ENCODE assay signal across 12 cellular contexts in the genomic region with DNA sequence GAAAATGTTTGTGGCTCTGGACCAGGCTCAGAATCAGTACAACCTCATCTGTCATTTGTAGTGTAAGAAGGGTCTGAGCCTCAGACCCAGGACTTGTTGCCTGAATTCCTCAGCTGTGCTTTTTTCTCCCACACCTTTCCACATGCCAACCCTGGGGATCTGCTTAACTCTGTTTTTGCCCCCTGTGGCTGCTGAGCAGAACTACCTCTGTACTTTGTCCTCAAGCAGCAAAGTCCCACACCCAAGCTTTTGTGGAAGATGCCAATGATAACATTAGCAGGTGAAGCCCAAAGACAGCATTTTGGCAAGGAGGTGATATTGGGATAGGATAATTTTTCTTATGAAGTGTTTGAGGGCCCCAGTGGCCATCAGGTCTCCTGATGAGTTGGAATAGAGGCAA. TPM values are rescaled to one million over a fixed set of nuclear protein-coding genes. Genes with fewer than 3 reads are reported as not detected.
DNase-seq lines count a peak whose midpoint lies in the region; ATAC-seq and TF ChIP-seq lines count a peak whose summit lies in the region.
"Had no signal": no experiment of that assay in that cellular context is flagged by ENCODE, and none has a peak within 500 bp of the region (broad histone marks: within the 10 kb centered on the region; RNA-seq: fewer than 3 reads in every experiment).

No MANE protein-coding gene starts in this region.

- H3K9me3 Mint-ChIP-seq in naive thymus-derived CD4-positive, alpha-beta T cell = peaks cover 0 to 5% (median 0%) of the 10 kb centered on the region in 11 donors

- H3K4me2 ChIP-seq in SK-N-SH (no peak overlapping the region), smooth muscle cell (no peak overlapping the region)

- POLR2A ChIA-PET in SK-N-SH (lab: Yijun Ruan, JAX) = no interaction called here
- POLR2A ChIA-PET in naive thymus-derived CD4-positive, alpha-beta T cell (lab: Charles Lee) = no interaction called here

- TF ChIP-seq RAD21 in SK-N-SH (IDR thresholded peaks at IDR 0.05; ENCODE audit: low read length) = no peak

- H3K36me3 ChIP-seq in SK-N-SH (replicated peaks in 1 of 2; ENCODE audit: control insufficient read depth in 1 of 2, insufficient read depth in 2 of 2, low read length in 1 of 2) (no peaks in the 10 kb centered on the region), smooth muscle cell (ENCODE audit: low read depth) (no peaks in the 10 kb centered on the region)
- H3K36me3 ChIP-seq in naive thymus-derived CD4-positive, alpha-beta T cell (ENCODE audit: control insufficient read depth in 2 of 3, insufficient read depth in 3 of 3, low read length in 3 of 3) = no peaks in the 10 kb centered on the region

- no peaks in the 10 kb centered on the region for H3K36me3 Mint-ChIP-seq in naive thymus-derived CD4-positive, alpha-beta T cell
- H3K36me3 Mint-ChIP-seq: naive thymus-derived CD8-positive, alpha-beta T cell had no signal

- DNase-seq in GM19240 (ENCODE audit: insufficient read length, low spot score) = peak; percentile 1
- DNase-seq in SK-N-SH = no peak
- DNase-seq in iPS DF 4.7 (ENCODE audit: extremely low read depth, low spot score) = peak; percentile 14
- DNase-seq in smooth muscle cell (lab: John Stamatoyannopoulos, UW; ENCODE audit: unreplicated experiment) = no peak
- DNase-seq in DMS79 (lab: John Stamatoyannopoulos, UW) = no peak
- DNase-seq in naive thymus-derived CD4-positive, alpha-beta T cell = no peak
- no peak for DNase-seq in NCI-H345 treated with DMSO at 0.1 percent for 48 hours (lab: John Stamatoyannopoulos, UW; ENCODE audit: unreplicated experiment)
- DNase-seq: naive thymus-derived CD8-positive, alpha-beta T cell; stimulated activated CD4-positive, alpha-beta T cell treated with anti-CD3 and anti-CD28 coated beads, Interleukin-12 subunit alpha, Interleukin-12 subunit beta, amount 100 ng/mL, for 4 hours; stimulated activated CD8-positive, alpha-beta memory T cell treated with anti-CD3 and anti-CD28 coated beads, Interleukin-4, amount 100 ng/mL, for 48 hours; T-helper 1 cell had no signal

- H3K79me2 ChIP-seq in SK-N-SH (ENCODE audit: insufficient read depth) (no peaks in the 10 kb centered on the region), smooth muscle cell (ENCODE audit: low read depth) (no peaks in the 10 kb centered on the region)

- intact Hi-C loops in naive thymus-derived CD4-positive, alpha-beta T cell (cut with micrococcal nuclease) = no loop called here

- H3K4me1 Mint-ChIP-seq in naive thymus-derived CD4-positive, alpha-beta T cell = no peaks in the 10 kb centered on the region
- H3K4me1 Mint-ChIP-seq: naive thymus-derived CD8-positive, alpha-beta T cell had no signal

- H3K9ac ChIP-seq in SK-N-SH = no peak overlapping the region
- no peak overlapping the region for H3K9ac ChIP-seq in smooth muscle cell (ENCODE audit: low read depth)

- no peaks in the 10 kb centered on the region for H3K4me1 ChIP-seq in SK-N-SH (ENCODE audit: control insufficient read depth in 1 of 2, insufficient read depth in 2 of 2, low read depth in 1 of 2, low read length in 1 of 2)
- no peaks in the 10 kb centered on the region for H3K4me1 ChIP-seq in smooth muscle cell (ENCODE audit: low read depth)
- H3K4me1 ChIP-seq in naive thymus-derived CD4-positive, alpha-beta T cell (ENCODE audit: control insufficient read depth in 2 of 2, insufficient read depth in 2 of 2, low read length in 2 of 2) = no peaks in the 10 kb centered on the region

- CTCF ChIA-PET in SK-N-SH (lab: Yijun Ruan, JAX) = interaction anchor here (0.6 kb wide), 1 partner anchor 378 kb away, joined by 4 read pairs; no protein-coding TSS in a partner anchor
- CTCF ChIA-PET in naive thymus-derived CD4-positive, alpha-beta T cell (lab: Charles Lee) = no interaction called here

- TF ChIP-seq CTCF in SK-N-SH (IDR thresholded peaks at IDR 0.05) = peak; percentile 14; the same call in 1 of the 2 replicates
- peak; percentile 16 for TF ChIP-seq CTCF in smooth muscle cell (IDR thresholded peaks at IDR 0.05; ENCODE audit: borderline replicate concordance, insufficient read depth, poor library complexity, severe bottlenecking)

- no peak overlapping the region for H3K27ac Mint-ChIP-seq in naive thymus-derived CD4-positive, alpha-beta T cell
- H3K27ac Mint-ChIP-seq: naive thymus-derived CD8-positive, alpha-beta T cell had no signal

- H3K9me3 ChIP-seq in SK-N-SH (no peaks in the 10 kb centered on the region), smooth muscle cell (replicated peaks; ENCODE audit: low read depth) (no peaks in the 10 kb centered on the region)
- H3K9me3 ChIP-seq in naive thymus-derived CD4-positive, alpha-beta T cell (ENCODE audit: control insufficient read depth in 2 of 3, low read length in 3 of 3) = no peaks in the 10 kb centered on the region

- H3K27me3 Mint-ChIP-seq in naive thymus-derived CD4-positive, alpha-beta T cell = peaks cover 2 to 21% (median 7%) of the 10 kb centered on the region in 5 donors

- H3K27me3 ChIP-seq in SK-N-SH (ENCODE audit: insufficient read depth) = no peaks in the 10 kb centered on the region
- no peaks in the 10 kb centered on the region for H3K27me3 ChIP-seq in smooth muscle cell (ENCODE audit: low read depth)
- no peaks in the 10 kb centered on the region for H3K27me3 ChIP-seq in naive thymus-derived CD4-positive, alpha-beta T cell (ENCODE audit: control insufficient read depth in 2 of 2, insufficient read depth in 2 of 2, low read length in 2 of 2)

- H3F3A ChIP-seq in SK-N-SH (replicated peaks; ENCODE audit: insufficient read depth) (no peaks in the 10 kb centered on the region), smooth muscle cell (ENCODE audit: low read depth) (no peaks in the 10 kb centered on the region)

- H3K4me3 ChIP-seq in SK-N-SH (ENCODE audit: low read depth in 2 of 2, low read length in 1 of 2) (no peak overlapping the region), smooth muscle cell (no peak overlapping the region)
- no peak overlapping the region for H3K4me3 ChIP-seq in naive thymus-derived CD4-positive, alpha-beta T cell (ENCODE audit: low read length)

- H2AFZ ChIP-seq in SK-N-SH (ENCODE audit: low read depth) (no peak overlapping the region), smooth muscle cell (ENCODE audit: low read depth) (no peak overlapping the region)

- no peak overlapping the region for H3K4me3 Mint-ChIP-seq in naive thymus-derived CD4-positive, alpha-beta T cell
- H3K4me3 Mint-ChIP-seq: naive thymus-derived CD8-positive, alpha-beta T cell had no signal

- TF ChIP-seq EP300 in SK-N-SH (IDR thresholded peaks at IDR 0.05; ENCODE audit: borderline replicate concordance in 1 of 2, low read depth in 1 of 2, low read length in 1 of 2) = no peak

- H3K9me2 ChIP-seq in SK-N-SH = no peaks in the 10 kb centered on the region

- no peak overlapping the region for H3K27ac ChIP-seq in SK-N-SH (ENCODE audit: low read depth in 2 of 2, low read length in 1 of 2)
- H3K27ac ChIP-seq in smooth muscle cell (ENCODE audit: low read depth) = no peak overlapping the region
- no peak overlapping the region for H3K27ac ChIP-seq in naive thymus-derived CD4-positive, alpha-beta T cell (ENCODE audit: low read depth, low read length)

- no peak for ATAC-seq in naive thymus-derived CD4-positive, alpha-beta T cell
- ATAC-seq: naive thymus-derived CD8-positive, alpha-beta T cell had no signal

- H4K20me1 ChIP-seq in SK-N-SH (ENCODE audit: insufficient read depth) (no peaks in the 10 kb centered on the region), smooth muscle cell (ENCODE audit: low read depth) (no peaks in the 10 kb centered on the region)

TF ChIP-seq in SK-N-SH, 30 proteins besides CTCF, POLR2A, EP300 and RAD21:
- no peak for TF ChIP-seq SMC3 (IDR thresholded peaks at IDR 0.05; ENCODE audit: low read depth, low read length)
- TF ChIP-seq NRF1 (IDR thresholded peaks at IDR 0.05; ENCODE audit: low read depth, low read length) = no peak
- TF ChIP-seq RCOR1 (IDR thresholded peaks at IDR 0.05; ENCODE audit: low read length) = no peak
- TF ChIP-seq ELF1 (IDR thresholded peaks at IDR 0.05) = no peak
- TF ChIP-seq GABPA (IDR thresholded peaks at IDR 0.05; ENCODE audit: low read depth) = no peak
- no peak for TF ChIP-seq IRF3 (IDR thresholded peaks at IDR 0.05; ENCODE audit: low read depth, low read length)
- no peak for TF ChIP-seq SIN3A (IDR thresholded peaks at IDR 0.05; ENCODE audit: borderline replicate concordance, low read depth, low read length)

RNA-seq across cellular contexts. Expression of gene CYP2C18, which starts 5.8 kb away (rescaled TPM):
- polyA plus RNA-seq in SK-N-SH (2012; rRNA removed) (not detected in 2 replicates), smooth muscle cell (not detected in 2 replicates)
- polyA plus RNA-seq in SK-N-SH (2012; cell fraction: cytosol; rRNA removed) = 0.01 TPM in 1 of 2 replicates, not detected in the other
- polyA plus RNA-seq in SK-N-SH (2012; cell fraction: nucleus; rRNA removed) = 0.02 TPM in 1 of 2 replicates, not detected in the other
- total RNA-seq in smooth muscle cell = 1.0 and 1.1 TPM in 2 replicates
- total RNA-seq in naive thymus-derived CD4-positive, alpha-beta T cell = not detected
- polyA plus RNA-seq in naive thymus-derived CD4-positive, alpha-beta T cell = not detected
- total RNA-seq: activated CD8-positive, alpha-beta memory T cell treated with anti-CD3 and anti-CD28 coated beads for 36 hours; naive thymus-derived CD8-positive, alpha-beta T cell had no signal
- polyA plus RNA-seq: naive thymus-derived CD8-positive, alpha-beta T cell had no signal

Comparison
In these comparisons a context has a peak if more than half of its experiments do, and no peak if none do; other contexts are left out.
1. DNase-seq: peak in GM19240 (single experiment) and iPS DF 4.7 (single experiment); none in SK-N-SH (single experiment), smooth muscle cell (single experiment), DMS79 (single experiment), naive thymus-derived CD4-positive, alpha-beta T cell (0 of 9) and NCI-H345 treated with DMSO at 0.1 percent for 48 hours (single experiment).